Comparison of ENCODE assay signal across 8 cellular contexts in the genomic region with DNA sequence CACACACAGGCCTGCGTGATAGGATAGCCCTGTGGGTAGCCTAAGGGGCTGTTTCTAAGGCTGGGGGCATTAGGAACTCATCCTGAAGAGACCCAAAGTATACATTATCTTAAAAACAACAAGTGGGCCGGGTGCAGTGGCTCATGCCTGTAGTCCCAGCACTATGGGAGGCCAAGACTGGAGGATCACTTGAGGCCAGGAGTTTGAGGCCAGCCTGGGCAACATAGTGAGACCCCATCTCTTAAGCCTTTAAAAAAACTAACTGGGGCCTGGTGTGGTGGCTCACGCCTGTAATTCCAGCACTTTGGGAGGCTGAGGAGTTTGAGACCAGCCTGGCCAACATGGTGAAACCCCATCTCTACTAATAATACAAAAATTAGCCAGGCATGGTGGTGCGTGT. TPM values are rescaled to one million over a fixed set of nuclear protein-coding genes. Genes with fewer than 3 reads are reported as not detected.
DNase-seq lines count a peak whose midpoint lies in the region; ATAC-seq, FAIRE-seq and TF ChIP-seq lines count a peak whose summit lies in the region.
"Not testable (repeated sequence)": the region's sequence is repeated elsewhere in the genome, so short reads cannot be mapped to it uniquely, and the experiment has no call there.
"Had no signal": no experiment of that assay in that cellular context is flagged by ENCODE, and none has a peak within 500 bp of the region (broad histone marks: within the 10 kb centered on the region; RNA-seq: fewer than 3 reads in every experiment).

No MANE protein-coding gene starts in this region.

- H3K79me2 ChIP-seq in MM.1S (ENCODE audit: low read length); K562 (ENCODE audit: control insufficient read depth, insufficient read depth, low read length): not testable (repeated sequence)

- H3K4me1 Mint-ChIP-seq in CD14-positive monocyte (peaks cover 27% of the 10 kb centered on the region), T-helper 17 cell (peaks cover 10% of the 10 kb centered on the region)
- peaks cover 0 to 10% of the 10 kb centered on the region in 2 donors for H3K4me1 Mint-ChIP-seq in natural killer cell treated with Interleukin-12 subunit alpha and Interleukin-12 subunit beta and Interleukin-15 and Interleukin-18, amount 100 ng/mL, for 72 hours (ENCODE audit: low read depth in 2 of 2)

- ATAC-seq in T-helper 17 cell; K562; natural killer cell treated with Interleukin-12 subunit alpha and Interleukin-12 subunit beta and Interleukin-15 and Interleukin-18, amount 100 ng/mL, for 72 hours: not testable (repeated sequence)

- H3K9ac ChIP-seq in MM.1S (ENCODE audit: low read length); kidney (ENCODE audit: low read length in 2 of 2): not testable (repeated sequence)
- H3K9ac ChIP-seq in K562 (ENCODE audit: insufficient read depth in 1 of 2, low read depth in 2 of 2, low read length in 2 of 2) = peak overlapping the region in 1 of 2 experiments; percentile 19; a peak in 1 of 4 replicates

- CTCF ChIA-PET in K562 (lab: Yijun Ruan, JAX; ENCODE audit: low intra/inter-chr PET ratio) = not testable (repeated sequence)

- TF ChIP-seq POLR2A in K562 (conservative IDR thresholded peaks at IDR 0.05) = not testable (repeated sequence)

- BruUV-seq in K562 (replicated peaks; lab: Mats Ljungman, UMichigan) = not testable (repeated sequence)

- H3K4me2 ChIP-seq in MM.1S (ENCODE audit: low read depth, low read length) = peak overlapping the region; percentile 24; the same call in 1 of the 2 replicates
- H3K4me2 ChIP-seq in K562 (ENCODE audit: insufficient read depth, low read length) = not testable (repeated sequence)

- WGBS in K562 (ENCODE audit: insufficient coverage, low coverage, missing lambda C conversion rate) = 42% methylated on average over 4 of the region's 4 CpGs

- not testable (repeated sequence) for H3K27me3 ChIP-seq in MM.1S (replicated peaks; ENCODE audit: insufficient read depth, low read length)
- peaks cover 8 to 17% of the 10 kb centered on the region in 2 experiments for H3K27me3 ChIP-seq in K562 (ENCODE audit: control insufficient read depth in 2 of 2, insufficient read depth in 2 of 2, low read length in 2 of 2)

- not testable (repeated sequence) for TF ChIP-seq RAD21 in K562 (CRISPR knock-in tag; conservative IDR thresholded peaks at IDR 0.05 in 1 of 2, IDR thresholded peaks at IDR 0.05 in 1 of 2)

- H3K36me3 Mint-ChIP-seq in CD14-positive monocyte; T-helper 17 cell (ENCODE audit: low read depth); natural killer cell treated with Interleukin-12 subunit alpha and Interleukin-12 subunit beta and Interleukin-15 and Interleukin-18, amount 100 ng/mL, for 72 hours: not testable (repeated sequence)

- not testable (repeated sequence) for H3K9me3 Mint-ChIP-seq in CD14-positive monocyte; natural killer cell treated with Interleukin-12 subunit alpha and Interleukin-12 subunit beta and Interleukin-15 and Interleukin-18, amount 100 ng/mL, for 72 hours

- H3K9me2 ChIP-seq in MM.1S (replicated peaks; ENCODE audit: insufficient read depth, low read length) = not testable (repeated sequence)

- in situ Hi-C loops in K562 (cut with MboI) = not testable (repeated sequence)

- DNase-seq in CD14-positive monocyte (ENCODE audit: low spot score) (peak; percentile 0), kidney (peak; percentile 37)
- DNase-seq in MM.1S; T-helper 17 cell; K562 (ENCODE audit: extremely low read depth in 1 of 4, low spot score in 3 of 4): not testable (repeated sequence)
- peak; percentile 41 for DNase-seq in natural killer cell treated with Interleukin-12 subunit alpha and Interleukin-12 subunit beta and Interleukin-15 and Interleukin-18, amount 100 ng/mL, for 72 hours (ENCODE audit: low spot score)

- H3K27ac ChIP-seq in MM.1S (ENCODE audit: low read length); K562 (ENCODE audit: extremely low read depth, low read depth, low read length); kidney (ENCODE audit: low read depth in 2 of 2, low read length in 2 of 2): not testable (repeated sequence)

- H3K36me3 ChIP-seq in MM.1S (replicated peaks; ENCODE audit: insufficient read depth, low read length); K562 (ENCODE audit: control insufficient read depth, insufficient read depth, low read length); kidney (ENCODE audit: control insufficient read depth in 1 of 2, insufficient read depth in 2 of 2, low read length in 2 of 2): not testable (repeated sequence)

- not testable (repeated sequence) for H2AFZ ChIP-seq in MM.1S (ENCODE audit: low read length); K562 (ENCODE audit: low read depth, low read length)

- intact Hi-C loops in CD14-positive monocyte (cut with micrococcal nuclease); K562 (cut with micrococcal nuclease); kidney (cut with DNase I): not testable (repeated sequence)

- not testable (repeated sequence) for H3K27ac Mint-ChIP-seq in CD14-positive monocyte; natural killer cell treated with Interleukin-12 subunit alpha and Interleukin-12 subunit beta and Interleukin-15 and Interleukin-18, amount 100 ng/mL, for 72 hours
- peak overlapping the region; percentile 6 for H3K27ac Mint-ChIP-seq in T-helper 17 cell

- H3K9me3 ChIP-seq in MM.1S (replicated peaks; ENCODE audit: insufficient read depth, low read length); T-helper 17 cell (ENCODE audit: control insufficient read depth, low read length, poor library complexity, severe bottlenecking); K562 (replicated peaks; ENCODE audit: control insufficient read depth, insufficient read depth, low read depth, low read length); kidney (ENCODE audit: control insufficient read depth in 1 of 2, low read length in 2 of 2): not testable (repeated sequence)

- not testable (repeated sequence) for H3K4me3 Mint-ChIP-seq in CD14-positive monocyte; T-helper 17 cell; natural killer cell treated with Interleukin-12 subunit alpha and Interleukin-12 subunit beta and Interleukin-15 and Interleukin-18, amount 100 ng/mL, for 72 hours

- not testable (repeated sequence) for TF ChIP-seq CTCF in CD14-positive monocyte (IDR thresholded peaks at IDR 0.05); MM.1S (IDR thresholded peaks at IDR 0.05; ENCODE audit: low read length); K562 (IDR thresholded peaks at IDR 0.05 in 2 of 3, conservative IDR thresholded peaks at IDR 0.05 in 1 of 3; ENCODE audit: insufficient read depth in 2 of 3, low read depth in 1 of 3, low read length in 3 of 3); kidney (IDR thresholded peaks at IDR 0.05; ENCODE audit: borderline replicate concordance, extremely low read depth, insufficient read depth)

- H3K27me3 Mint-ChIP-seq in CD14-positive monocyte (ENCODE audit: low read depth in 3 of 3) = peaks cover 3 to 10% (median 4%) of the 10 kb centered on the region in 3 donors
- not testable (repeated sequence) for H3K27me3 Mint-ChIP-seq in T-helper 17 cell; natural killer cell treated with Interleukin-12 subunit alpha and Interleukin-12 subunit beta and Interleukin-15 and Interleukin-18, amount 100 ng/mL, for 72 hours

- peaks cover 12% of the 10 kb centered on the region for H3F3A ChIP-seq in MM.1S (ENCODE audit: insufficient read depth, low read length)

- not testable (repeated sequence) for H3K9me1 ChIP-seq in K562 (ENCODE audit: control insufficient read depth, insufficient read depth, low read length)

- not testable (repeated sequence) for H4K20me1 ChIP-seq in MM.1S (ENCODE audit: insufficient read depth, low read length); K562 (replicated peaks; ENCODE audit: control insufficient read depth, insufficient read depth, low read length)

- peaks cover 20% of the 10 kb centered on the region for H3K4me1 ChIP-seq in MM.1S (ENCODE audit: low read length)
- H3K4me1 ChIP-seq in K562 (replicated peaks in 1 of 2; ENCODE audit: control insufficient read depth in 2 of 2, insufficient read depth in 2 of 2, low read length in 2 of 2); kidney (ENCODE audit: control insufficient read depth in 1 of 2, insufficient read depth in 1 of 2, low read depth in 1 of 2, low read length in 2 of 2): not testable (repeated sequence)

- H3K4me3 ChIP-seq in MM.1S (ENCODE audit: low read length); K562; kidney (ENCODE audit: low read length in 2 of 2): not testable (repeated sequence)

- POLR2A ChIA-PET in K562 (lab: Yijun Ruan, JAX) = interaction anchor here (0.5 to 1.6 kb wide), 2 partner anchors 24 to 1097 kb away, joined by 4 to 5 read pairs; no protein-coding TSS in a partner anchor

- FAIRE-seq in K562 (lab: Jason Lieb, UNC); kidney (lab: Jason Lieb, UNC): not testable (repeated sequence)

- TF ChIP-seq EP300 in K562 (IDR thresholded peaks at IDR 0.05; ENCODE audit: low read length) = not testable (repeated sequence)

RNA-seq across cellular contexts. Expression of a gene that starts 0.8 kb away (rescaled TPM):
- polyA plus RNA-seq in CD14-positive monocyte = 10 to 100 TPM; 10.4 to 12.1 TPM
- total RNA-seq in T-helper 17 cell = 1 to 10 TPM; 6.1 to 9.9 TPM
- total RNA-seq in K562 (2011; cell fraction: chromatin; rRNA removed; ENCODE audit: low replicate concordance) = 2.2 and 6.3 TPM in 2 replicates
- total RNA-seq in K562 (2011; cell fraction: nucleolus; rRNA removed) = 6.0 and 6.3 TPM in 2 replicates
- 4.5 and 6.0 TPM in 2 replicates for total RNA-seq in K562 (2011; cell fraction: nucleoplasm; rRNA removed)
- 2.5 and 3.8 TPM in 2 replicates for total RNA-seq in K562 (2014; rRNA removed)
- total RNA-seq in K562 (2014; rRNA removed; fragmentation: Illumina TruSeq; extraction: Trizol) = 1.5 and 2.3 TPM in 2 replicates
- total RNA-seq in K562 (2015; rRNA removed; fragmentation: Illumina TruSeq; extraction: Trizol) = 2.8 and 2.9 TPM in 2 replicates
- 2.3 and 3.9 TPM in 2 replicates for total RNA-seq in K562 (2021)
- polyA plus RNA-seq in K562 (2011; rRNA removed) = 2.4 and 8.1 TPM in 2 replicates
- 8.3 and 10.1 TPM in 2 replicates for polyA plus RNA-seq in K562 (2011; cell fraction: cytosol; rRNA removed)
- polyA plus RNA-seq in K562 (2011; cell fraction: nucleus; rRNA removed) = 3.7 and 5.1 TPM in 2 replicates
- 3.5 and 13.7 TPM in 2 replicates for polyA plus RNA-seq in K562 (2012)
- polyA plus RNA-seq in K562 (2014; fragmentation: Illumina TruSeq; extraction: Trizol) = 3.5 and 3.8 TPM in 2 replicates
- 1 to 10 TPM; 2.0 to 2.8 TPM for polyA plus RNA-seq in K562 (2014; fragmentation: Nextera tagmentation; extraction: Ambion mirVana)
- 1.4 and 3.7 TPM in 2 replicates for polyA plus RNA-seq in K562 (2014; rRNA removed)
- polyA minus RNA-seq in K562 (2011; rRNA and poly(A)+ RNA removed) = 5.2 and 5.3 TPM in 2 replicates
- polyA minus RNA-seq in K562 (2011; cell fraction: cytosol; rRNA and poly(A)+ RNA removed) = 4.2 and 12.3 TPM in 2 replicates
- 3.1 and 3.8 TPM in 2 replicates for polyA minus RNA-seq in K562 (2011; cell fraction: nucleus; rRNA and poly(A)+ RNA removed)
- 17.5 TPM for total RNA-seq in kidney
- polyA plus RNA-seq in kidney (ENCODE audit: insufficient read depth, low read depth, low replicate concordance) = 2.8 TPM
- 1 to 10 TPM in 1 of 2 donors, under 1 TPM in 1; 0.39 to 8.4 TPM for total RNA-seq in natural killer cell treated with Interleukin-12 subunit alpha and Interleukin-12 subunit beta and Interleukin-15 and Interleukin-18, amount 100 ng/mL, for 72 hours

RNA-seq across cellular contexts. Expression of a gene that starts 16.1 kb away (rescaled TPM):
- polyA plus RNA-seq in CD14-positive monocyte (under 1 TPM; 0.48 to 0.56 TPM), K562 (2011; rRNA removed) (0.91 and 1.2 TPM in 2 replicates), K562 (2014; fragmentation: Illumina TruSeq; extraction: Trizol) (0.80 and 1.5 TPM in 2 replicates), K562 (2014; fragmentation: Nextera tagmentation; extraction: Ambion mirVana) (under 1 TPM in 1 of 2 experiments, not detected in 1; 0.06 TPM), K562 (2014; rRNA removed) (0.67 and 1.0 TPM in 2 replicates), kidney (ENCODE audit: insufficient read depth, low read depth, low replicate concordance) (12.9 TPM)
- total RNA-seq in T-helper 17 cell (not detected), K562 (2014; rRNA removed) (0.41 and 0.49 TPM in 2 replicates), K562 (2014; rRNA removed; fragmentation: Illumina TruSeq; extraction: Trizol) (0.19 and 0.65 TPM in 2 replicates), K562 (2015; rRNA removed; fragmentation: Illumina TruSeq; extraction: Trizol) (0.98 and 1.1 TPM in 2 replicates), K562 (2021) (0.98 and 1.2 TPM in 2 replicates), kidney (2.1 TPM)
- 0.74 and 1.7 TPM in 2 replicates for total RNA-seq in K562 (2011; cell fraction: chromatin; rRNA removed; ENCODE audit: low replicate concordance)
- 2.6 and 3.0 TPM in 2 replicates for total RNA-seq in K562 (2011; cell fraction: nucleolus; rRNA removed)
- total RNA-seq in K562 (2011; cell fraction: nucleoplasm; rRNA removed) = 1.2 TPM in 2 replicates
- 0.71 and 2.0 TPM in 2 replicates for polyA plus RNA-seq in K562 (2011; cell fraction: cytosol; rRNA removed)
- polyA plus RNA-seq in K562 (2011; cell fraction: nucleus; rRNA removed) = 1.8 and 2.8 TPM in 2 replicates
- polyA plus RNA-seq in K562 (2012) = 1.9 and 4.0 TPM in 2 replicates
- polyA minus RNA-seq in K562 (2011; rRNA and poly(A)+ RNA removed) = 0.30 and 0.53 TPM in 2 replicates
- 0.55 and 0.76 TPM in 2 replicates for polyA minus RNA-seq in K562 (2011; cell fraction: cytosol; rRNA and poly(A)+ RNA removed)
- 0.27 TPM in 1 of 2 replicates, not detected in the other for polyA minus RNA-seq in K562 (2011; cell fraction: nucleus; rRNA and poly(A)+ RNA removed)
- total RNA-seq in natural killer cell treated with Interleukin-12 subunit alpha and Interleukin-12 subunit beta and Interleukin-15 and Interleukin-18, amount 100 ng/mL, for 72 hours = under 1 TPM; 0.24 to 0.47 TPM
- total RNA-seq: B cell; CD4-positive, alpha-beta T cell had no signal

RNA-seq across cellular contexts. Expression of a gene that starts 36.0 kb away (rescaled TPM):
- polyA plus RNA-seq in CD14-positive monocyte (10 to 100 TPM; 11.3 to 20.2 TPM), K562 (2011; rRNA removed) (3.4 and 5.6 TPM in 2 replicates), K562 (2014; fragmentation: Illumina TruSeq; extraction: Trizol) (9.8 and 18.3 TPM in 2 replicates), K562 (2014; fragmentation: Nextera tagmentation; extraction: Ambion mirVana) (under 1 TPM; 0.20 to 0.57 TPM), K562 (2014; rRNA removed) (12.2 and 15.5 TPM in 2 replicates), kidney (ENCODE audit: insufficient read depth, low read depth, low replicate concordance) (8.1 TPM)
- total RNA-seq in T-helper 17 cell (10 to 100 TPM; 23.6 to 26.3 TPM), K562 (2014; rRNA removed) (14.9 and 20.4 TPM in 2 replicates), K562 (2014; rRNA removed; fragmentation: Illumina TruSeq; extraction: Trizol) (2.5 and 4.8 TPM in 2 replicates), K562 (2015; rRNA removed; fragmentation: Illumina TruSeq; extraction: Trizol) (8.3 and 9.9 TPM in 2 replicates), K562 (2021) (25.2 and 31.5 TPM in 2 replicates), kidney (21.6 TPM)
- total RNA-seq in K562 (2011; cell fraction: chromatin; rRNA removed; ENCODE audit: low replicate concordance) = 39.4 and 79.0 TPM in 2 replicates
- 31.7 and 39.9 TPM in 2 replicates for total RNA-seq in K562 (2011; cell fraction: nucleolus; rRNA removed)
- total RNA-seq in K562 (2011; cell fraction: nucleoplasm; rRNA removed) = 27.0 and 30.3 TPM in 2 replicates
- polyA plus RNA-seq in K562 (2011; cell fraction: cytosol; rRNA removed) = 5.9 and 13.5 TPM in 2 replicates
- polyA plus RNA-seq in K562 (2011; cell fraction: nucleus; rRNA removed) = 20.0 and 31.0 TPM in 2 replicates
- 15.4 and 44.4 TPM in 2 replicates for polyA plus RNA-seq in K562 (2012)
- 3.7 and 4.3 TPM in 2 replicates for polyA minus RNA-seq in K562 (2011; rRNA and poly(A)+ RNA removed)
- polyA minus RNA-seq in K562 (2011; cell fraction: cytosol; rRNA and poly(A)+ RNA removed) = 21.2 and 26.6 TPM in 2 replicates
- polyA minus RNA-seq in K562 (2011; cell fraction: nucleus; rRNA and poly(A)+ RNA removed) = 8.5 and 10.3 TPM in 2 replicates
- 10 to 100 TPM; 34.3 to 36.5 TPM for total RNA-seq in natural killer cell treated with Interleukin-12 subunit alpha and Interleukin-12 subunit beta and Interleukin-15 and Interleukin-18, amount 100 ng/mL, for 72 hours
